In the genomic region with DNA sequence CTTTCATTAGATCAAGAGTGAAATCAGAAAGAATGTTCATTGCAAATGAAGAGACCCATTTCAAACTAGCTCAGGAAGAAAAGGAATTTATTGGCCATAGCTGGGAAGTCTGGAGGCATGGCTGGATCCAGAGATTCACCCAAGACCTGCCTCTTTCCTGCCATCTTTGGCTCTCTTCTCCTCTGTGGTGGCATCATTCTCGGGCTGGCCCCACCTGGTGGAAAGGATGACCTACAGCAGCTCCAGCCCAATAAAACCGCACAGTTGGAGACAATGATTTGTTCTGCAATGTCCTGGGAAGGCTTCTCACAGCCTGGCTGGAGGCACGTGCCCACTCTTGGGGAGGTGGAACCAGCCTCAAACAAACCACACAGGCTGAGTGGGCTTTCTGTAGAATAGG, we compare ENCODE assay signal across 13 cellular contexts. TPM values are rescaled to one million over a fixed set of nuclear protein-coding genes. Genes with fewer than 3 reads are reported as not detected.
DNase-seq lines count a peak whose midpoint lies in the region; ATAC-seq, FAIRE-seq and TF ChIP-seq lines count a peak whose summit lies in the region.
"Had no signal": no experiment of that assay in that cellular context is flagged by ENCODE, and none has a peak within 500 bp of the region (broad histone marks: within the 10 kb centered on the region; RNA-seq: fewer than 3 reads in every experiment).

No MANE protein-coding gene starts in this region.

- H3K27me3 ChIP-seq in mammary epithelial cell (ENCODE audit: insufficient read depth, low read length): no peaks in the 10 kb centered on the region
- no peaks in the 10 kb centered on the region for H3K27me3 ChIP-seq in breast epithelium
- no peaks in the 10 kb centered on the region for H3K27me3 ChIP-seq in bronchial epithelial cell (ENCODE audit: control insufficient read depth, insufficient read depth, low read length)
- no peaks in the 10 kb centered on the region for H3K27me3 ChIP-seq in testis

- intact Hi-C loops in mammary epithelial cell (cut with micrococcal nuclease) (loop anchor here (10.0 kb wide), 5 partner anchors 124 to 1784 kb away; no protein-coding TSS in a partner anchor), breast epithelium (cut with DNase I; ENCODE audit: low total_unique reads) (no loop called here), testis (cut with DNase I; ENCODE audit: low total_unique reads) (no loop called here)

- no peak for FAIRE-seq in bronchial epithelial cell (lab: Jason Lieb, UNC)

- CTCF ChIA-PET in mammary epithelial cell (lab: Charles Lee; ENCODE audit: low non-redundant PET) (no interaction called here), T-cell (lab: Charles Lee) (interaction anchor here in 1 of 2 donors (0.9 kb wide), 1 partner anchor 10 kb away, joined by 3 read pairs; no protein-coding TSS in a partner anchor)

- H3K4me1 ChIP-seq in mammary epithelial cell (ENCODE audit: insufficient read depth, low read length): no peaks in the 10 kb centered on the region
- no peaks in the 10 kb centered on the region for H3K4me1 ChIP-seq in breast epithelium
- H3K4me1 ChIP-seq in testis: no peaks in the 10 kb centered on the region
- H3K4me1 ChIP-seq: gastrocnemius medialis had no signal

- H3K4me3 Mint-ChIP-seq in T-cell: no peak overlapping the region
- H3K4me3 Mint-ChIP-seq: IgD-negative memory B cell; natural killer cell; T-helper 1 cell treated with Interleukin-12 subunit alpha and Interleukin-12 subunit beta and Interleukin-4 antibody, amounts not matched to agents 30 μg/mL and 1 μg/mL, for 36 hours had no signal

- H3K4me1 Mint-ChIP-seq in T-cell: no peaks in the 10 kb centered on the region
- H3K4me1 Mint-ChIP-seq: IgD-negative memory B cell, natural killer cell had no signal

- no peak for DNase-seq in mammary epithelial cell
- no peak for DNase-seq in breast epithelium (ENCODE audit: low spot score in 2 of 2)
- DNase-seq in M059J (ENCODE audit: low read depth): peak; percentile 45
- DNase-seq in bronchial epithelial cell (ENCODE audit: low read depth): no peak
- DNase-seq in testis: peak; percentile 21
- no peak for DNase-seq in occipital lobe (lab: John Stamatoyannopoulos, UW)
- DNase-seq in T-cell: no peak
- DNase-seq: gastrocnemius medialis, natural killer cell had no signal

- POLR2A ChIA-PET in T-cell (lab: Charles Lee): no interaction called here

- H3K4me3 ChIP-seq in mammary epithelial cell (replicated peaks in 1 of 3; ENCODE audit: insufficient read depth in 1 of 3, low read depth in 2 of 3, low read length in 3 of 3) (no peak overlapping the region), breast epithelium (no peak overlapping the region), bronchial epithelial cell (ENCODE audit: low read depth, low read length) (no peak overlapping the region), testis (no peak overlapping the region)
- H3K4me3 ChIP-seq: gastrocnemius medialis had no signal

- no peaks in the 10 kb centered on the region for H4K20me1 ChIP-seq in mammary epithelial cell (ENCODE audit: insufficient read depth, low read length)

- no peaks in the 10 kb centered on the region for H3K36me3 Mint-ChIP-seq in T-cell
- H3K36me3 Mint-ChIP-seq: activated naive CD4-positive, alpha-beta T cell treated with anti-CD3 and anti-CD28 coated beads, Interleukin-2, amount 50 U/mL, for 72 hours; natural killer cell had no signal

- H3K27me3 Mint-ChIP-seq in T-cell: peaks cover 22 to 23% of the 10 kb centered on the region in 2 donors

- peak overlapping the region; percentile 1 for H2AFZ ChIP-seq in mammary epithelial cell (ENCODE audit: low read depth, low read length)

- no peaks in the 10 kb centered on the region for H3K79me2 ChIP-seq in mammary epithelial cell (ENCODE audit: insufficient read depth, low read length)

- 37% methylated on average over 2 of the region's 3 CpGs for WGBS in mammary epithelial cell (ENCODE audit: low coverage, missing lambda C conversion rate)
- WGBS in testis, 2 donors: 48 to 72% methylated on average over 3 of the region's 3 CpGs

- H3K36me3 ChIP-seq in mammary epithelial cell (ENCODE audit: insufficient read depth, low read length) (no peaks in the 10 kb centered on the region), breast epithelium (no peaks in the 10 kb centered on the region), bronchial epithelial cell (ENCODE audit: control insufficient read depth, insufficient read depth, low read length) (no peaks in the 10 kb centered on the region), testis (ENCODE audit: low read depth, missing control alignments) (no peaks in the 10 kb centered on the region)
- H3K36me3 ChIP-seq: gastrocnemius medialis had no signal

- TF ChIP-seq CTCF in mammary epithelial cell (conservative IDR thresholded peaks at IDR 0.05 in 1 of 2, IDR thresholded peaks at IDR 0.05 in 1 of 2; ENCODE audit: extremely low read depth in 1 of 2, insufficient read depth in 1 of 2, low read depth in 1 of 2, low read length in 2 of 2): no peak
- no peak for TF ChIP-seq CTCF in breast epithelium (IDR thresholded peaks at IDR 0.05)
- peak; percentile 13 for TF ChIP-seq CTCF in bronchial epithelial cell (IDR thresholded peaks at IDR 0.05; ENCODE audit: insufficient read depth, low read length, severe bottlenecking)
- no peak for TF ChIP-seq CTCF in testis (IDR thresholded peaks at IDR 0.05)

- in situ Hi-C loops in mammary epithelial cell (cut with MboI; ENCODE audit: low sequenced_read_pairs in 2 of 2): no loop called here

- peaks cover 0 to 4% (median 0%) of the 10 kb centered on the region in 3 donors for H3K9me3 Mint-ChIP-seq in T-cell
- H3K9me3 Mint-ChIP-seq: activated naive CD4-positive, alpha-beta T cell treated with anti-CD3 and anti-CD28 coated beads, Interleukin-2, amount 50 U/mL, for 72 hours; natural killer cell; T-helper 1 cell treated with Interleukin-12 subunit alpha and Interleukin-12 subunit beta and Interleukin-4 antibody, amounts not matched to agents 30 μg/mL and 1 μg/mL, for 36 hours had no signal

- no peaks in the 10 kb centered on the region for H3K9me3 ChIP-seq in mammary epithelial cell (replicated peaks; ENCODE audit: insufficient read depth, low read length)
- H3K9me3 ChIP-seq in breast epithelium: no peaks in the 10 kb centered on the region
- no peaks in the 10 kb centered on the region for H3K9me3 ChIP-seq in testis
- H3K9me3 ChIP-seq: gastrocnemius medialis had no signal

- no peak overlapping the region for H3K9ac ChIP-seq in mammary epithelial cell (ENCODE audit: insufficient read depth, low read length)

- BruUV-seq in mammary epithelial cell (replicated peaks; lab: Mats Ljungman, UMichigan): no TSS peak

- dilution Hi-C loops in mammary epithelial cell (cut with HindIII; ENCODE audit: low sequenced_read_pairs): no loop called here

- no peak for ATAC-seq in GM21526 (IDR thresholded peaks at IDR 0.05; ENCODE audit: low FRiP score, unreplicated experiment)
- ATAC-seq in T-cell (replicated peaks in 1 of 4): no peak
- ATAC-seq: activated naive CD4-positive, alpha-beta T cell treated with anti-CD3 and anti-CD28 coated beads, Interleukin-2, amount 50 U/mL, for 72 hours; gastrocnemius medialis; natural killer cell had no signal

- TF ChIP-seq POLR2A in breast epithelium (IDR thresholded peaks at IDR 0.05): no peak
- no peak for TF ChIP-seq POLR2A in testis (IDR thresholded peaks at IDR 0.05)

- H3K27ac Mint-ChIP-seq in T-cell: no peak overlapping the region
- H3K27ac Mint-ChIP-seq: activated naive CD4-positive, alpha-beta T cell treated with anti-CD3 and anti-CD28 coated beads, Interleukin-2, amount 50 U/mL, for 72 hours; IgD-negative memory B cell; natural killer cell; T-helper 1 cell treated with Interleukin-12 subunit alpha and Interleukin-12 subunit beta and Interleukin-4 antibody, amounts not matched to agents 30 μg/mL and 1 μg/mL, for 36 hours had no signal

- H3K27ac ChIP-seq in mammary epithelial cell (ENCODE audit: insufficient read depth, low read depth, low read length): no peak overlapping the region
- H3K27ac ChIP-seq in breast epithelium: no peak overlapping the region
- H3K27ac ChIP-seq in testis: no peak overlapping the region
- H3K27ac ChIP-seq: gastrocnemius medialis had no signal

- no peak overlapping the region for H3K4me2 ChIP-seq in mammary epithelial cell (ENCODE audit: insufficient read depth, low read depth, low read length)

RNA-seq across cellular contexts. Expression of gene FERMT1, which starts 18.1 kb away (rescaled TPM):
- total RNA-seq in mammary epithelial cell (100 to 1,000 TPM in 1 of 2 donors, 10 to 100 TPM in 1; 34.8 to 241 TPM), breast epithelium (1 to 10 TPM in 1 of 3 donors, under 1 TPM in 2; under 0.01 to 2.0 (median 0.98) TPM), bronchial epithelial cell (26.6 and 60.6 TPM in 2 replicates), testis (1 to 10 TPM; 2.5 to 5.7 TPM), occipital lobe (1.4 TPM), T-cell (under 1 TPM in 2 of 5 donors, not detected in 3; 0.20 to 0.22 TPM)
- polyA plus RNA-seq in mammary epithelial cell (204 TPM), testis (ENCODE audit: insufficient read depth, low read depth, low replicate concordance) (1.8 TPM)
- polyA minus RNA-seq in mammary epithelial cell: 220 TPM
- 2.0 and 2.2 TPM in 2 replicates for total RNA-seq in M059J (2014; rRNA removed; shearing (Covaris generic))
- total RNA-seq: natural killer cell had no signal
- polyA plus RNA-seq: IgD-negative memory B cell had no signal

Comparison
In these comparisons a context has a peak if more than half of its experiments do, and no peak if none do; other contexts are left out.
1. DNase-seq: peak in M059J (single experiment) and testis (single experiment); none in mammary epithelial cell (single experiment), breast epithelium (0 of 2), bronchial epithelial cell (single experiment), occipital lobe (single experiment) and T-cell (0 of 34).